Comparison of ENCODE assay signal across 20 cellular contexts in the genomic region with DNA sequence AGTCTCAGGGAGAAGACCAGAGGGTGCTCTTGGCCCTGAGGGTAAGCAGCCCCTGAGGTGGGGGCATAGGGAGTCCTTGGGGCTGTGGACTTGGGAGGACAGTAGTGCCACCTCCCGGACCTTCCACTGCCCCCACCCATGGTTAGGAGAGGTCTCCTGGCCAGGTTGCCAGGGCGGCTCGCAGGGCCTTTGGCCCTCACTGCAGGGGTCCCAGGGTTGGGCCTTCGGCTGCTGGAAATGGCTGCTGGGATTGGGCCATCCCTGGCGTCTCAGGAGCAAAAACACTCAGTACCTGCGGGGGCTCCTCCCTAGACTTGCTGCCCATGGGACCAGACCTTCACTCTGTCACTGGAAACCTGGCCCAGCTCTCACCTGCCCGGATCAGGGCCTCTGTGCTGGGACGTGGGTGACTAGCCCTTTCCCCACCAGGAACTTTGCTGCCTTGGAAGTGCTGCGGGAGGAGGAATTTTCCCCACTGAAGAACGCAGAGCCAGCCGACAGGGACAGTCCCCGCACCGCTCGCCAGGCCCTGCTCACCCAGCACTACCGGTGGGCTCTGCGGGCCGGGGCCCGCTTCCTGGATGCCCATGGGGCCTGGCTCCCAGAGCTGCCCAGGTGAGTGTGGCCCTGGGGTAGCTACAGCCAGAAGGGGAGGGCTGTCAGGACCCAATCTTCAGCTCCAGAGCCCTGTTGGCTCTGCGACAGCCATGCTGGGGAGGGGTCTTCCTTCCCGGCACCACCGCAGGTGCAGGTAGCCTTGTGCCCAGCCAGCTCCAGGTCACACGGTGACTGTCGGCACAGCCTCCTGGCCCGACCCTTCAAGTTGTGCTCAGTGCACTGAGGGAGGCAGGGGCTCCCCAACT. TPM values are rescaled to one million over a fixed set of nuclear protein-coding genes. Genes with fewer than 3 reads are reported as not detected.
"Had no signal": no experiment of that assay in that cellular context is flagged by ENCODE, and none has a peak within 500 bp of the region (broad histone marks: within the 10 kb centered on the region; RNA-seq: fewer than 3 reads in every experiment).

No MANE protein-coding gene starts in this region.

- H3K4me3 ChIP-seq: cardiac muscle cell, hepatocyte, left lung, mucosa of descending colon, right atrium auricular region, smooth muscle cell, stomach, testis, upper lobe of left lung had no signal

- H3K4me2 ChIP-seq: hepatocyte, smooth muscle cell had no signal

- DNase-seq: activated CD4-positive, alpha-beta T cell treated with anti-CD3 and anti-CD28 coated beads for 36 hours; activated naive CD4-positive, alpha-beta T cell treated with anti-CD3 and anti-CD28 coated beads for 36 hours; activated T-cell treated with anti-CD3 and anti-CD28 coated beads for 4 hours; kidney; left lung; mammary epithelial cell; naive thymus-derived CD8-positive, alpha-beta T cell; occipital lobe; stomach; T-helper 1 cell; testis; upper lobe of left lung had no signal

- H2AFZ ChIP-seq: hepatocyte had no signal

- H3K9me3 Mint-ChIP-seq: activated naive CD4-positive, alpha-beta T cell treated with anti-CD3 and anti-CD28 coated beads for 36 hours; naive thymus-derived CD8-positive, alpha-beta T cell had no signal

- H3K27ac Mint-ChIP-seq: activated CD4-positive, alpha-beta T cell treated with anti-CD3 and anti-CD28 coated beads for 36 hours; activated naive CD4-positive, alpha-beta T cell treated with anti-CD3 and anti-CD28 coated beads for 36 hours; progenitor cell of endocrine pancreas had no signal

- H3K27me3 Mint-ChIP-seq: activated CD4-positive, alpha-beta T cell treated with anti-CD3 and anti-CD28 coated beads for 36 hours; naive thymus-derived CD8-positive, alpha-beta T cell had no signal

- H3K4me3 Mint-ChIP-seq: activated CD4-positive, alpha-beta T cell treated with anti-CD3 and anti-CD28 coated beads for 36 hours had no signal

- H3K36me3 ChIP-seq: cardiac muscle cell had no signal

- H3K27ac ChIP-seq: cardiac muscle cell, hepatocyte, left lung, right atrium auricular region, stomach, testis, upper lobe of left lung had no signal

- H3K27me3 ChIP-seq: right atrium auricular region, testis had no signal

- H3K9me3 ChIP-seq: left lung, mucosa of descending colon, right atrium auricular region, stomach, testis, upper lobe of left lung had no signal

- ATAC-seq: activated CD4-positive, alpha-beta T cell treated with anti-CD3 and anti-CD28 coated beads for 36 hours; esophagus mucosa; left lung; mucosa of descending colon; naive thymus-derived CD8-positive, alpha-beta T cell; SK-N-SH treated with all-trans-retinoic acid at 6 μM for 48 hours had no signal

RNA-seq across cellular contexts. Expression of gene ENTPD2, which starts 26.6 kb away (rescaled TPM):
- total RNA-seq: activated naive CD4-positive, alpha-beta T cell treated with anti-CD3 and anti-CD28 coated beads for 36 hours; cardiac muscle cell; naive thymus-derived CD8-positive, alpha-beta T cell; smooth muscle cell had no signal
- polyA plus RNA-seq: cardiac muscle cell; naive thymus-derived CD8-positive, alpha-beta T cell had no signal
